Comparison of ENCODE assay signal across 1 cellular context in genomic region chr6:27250955-27251671, GRCh38.
TF ChIP-seq lines count a peak whose summit lies in the region.

No MANE protein-coding gene starts in this region.

TF ChIP-seq in K562, 482 proteins besides CTCF, POLR2A, EP300 and RAD21 (continued from another document and continues in another):
- TF ChIP-seq CREM (IDR thresholded peaks at IDR 0.05; ENCODE audit: low read depth), result peak; percentile 66; the same call in 1 of the 2 replicates
- TF ChIP-seq, protein P1, sequence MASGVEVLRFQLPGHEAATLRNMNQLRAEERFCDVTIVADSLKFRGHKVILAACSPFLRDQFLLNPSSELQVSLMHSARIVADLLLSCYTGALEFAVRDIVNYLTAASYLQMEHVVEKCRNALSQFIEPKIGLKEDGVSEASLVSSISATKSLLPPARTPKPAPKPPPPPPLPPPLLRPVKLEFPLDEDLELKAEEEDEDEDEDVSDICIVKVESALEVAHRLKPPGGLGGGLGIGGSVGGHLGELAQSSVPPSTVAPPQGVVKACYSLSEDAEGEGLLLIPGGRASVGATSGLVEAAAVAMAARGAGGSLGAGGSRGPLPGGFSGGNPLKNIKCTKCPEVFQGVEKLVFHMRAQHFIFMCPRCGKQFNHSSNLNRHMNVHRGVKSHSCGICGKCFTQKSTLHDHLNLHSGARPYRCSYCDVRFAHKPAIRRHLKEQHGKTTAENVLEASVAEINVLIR (CRISPR knock-in tag; IDR thresholded peaks at IDR 0.05), result no peak
- no peak for TF ChIP-seq KLF16 (IDR thresholded peaks at IDR 0.05)
- TF ChIP-seq, protein P2, sequence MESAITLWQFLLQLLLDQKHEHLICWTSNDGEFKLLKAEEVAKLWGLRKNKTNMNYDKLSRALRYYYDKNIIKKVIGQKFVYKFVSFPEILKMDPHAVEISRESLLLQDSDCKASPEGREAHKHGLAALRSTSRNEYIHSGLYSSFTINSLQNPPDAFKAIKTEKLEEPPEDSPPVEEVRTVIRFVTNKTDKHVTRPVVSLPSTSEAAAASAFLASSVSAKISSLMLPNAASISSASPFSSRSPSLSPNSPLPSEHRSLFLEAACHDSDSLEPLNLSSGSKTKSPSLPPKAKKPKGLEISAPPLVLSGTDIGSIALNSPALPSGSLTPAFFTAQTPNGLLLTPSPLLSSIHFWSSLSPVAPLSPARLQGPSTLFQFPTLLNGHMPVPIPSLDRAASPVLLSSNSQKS (CRISPR knock-in tag; IDR thresholded peaks at IDR 0.05), result no peak
- TF ChIP-seq CTCFL (IDR thresholded peaks at IDR 0.05; ENCODE audit: borderline replicate concordance, insufficient read depth, low read depth, low read length, poor library complexity, severe bottlenecking), result no peak
- TF ChIP-seq, protein P3, sequence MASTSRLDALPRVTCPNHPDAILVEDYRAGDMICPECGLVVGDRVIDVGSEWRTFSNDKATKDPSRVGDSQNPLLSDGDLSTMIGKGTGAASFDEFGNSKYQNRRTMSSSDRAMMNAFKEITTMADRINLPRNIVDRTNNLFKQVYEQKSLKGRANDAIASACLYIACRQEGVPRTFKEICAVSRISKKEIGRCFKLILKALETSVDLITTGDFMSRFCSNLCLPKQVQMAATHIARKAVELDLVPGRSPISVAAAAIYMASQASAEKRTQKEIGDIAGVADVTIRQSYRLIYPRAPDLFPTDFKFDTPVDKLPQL (IDR thresholded peaks at IDR 0.05; ENCODE audit: extremely low read depth, insufficient read length), result no peak
- TF ChIP-seq AFF4 (CRISPR knock-in tag; IDR thresholded peaks at IDR 0.05), result peak; percentile 79
- no peak for TF ChIP-seq POLR3G (IDR thresholded peaks at IDR 0.05; ENCODE audit: extremely low read depth, insufficient read length, insufficient replicate concordance)
- no peak for TF ChIP-seq XRCC3 (IDR thresholded peaks at IDR 0.05)
- no peak for TF ChIP-seq NFE2L1 (tag; IDR thresholded peaks at IDR 0.05; ENCODE audit: borderline replicate concordance, low read depth)
- TF ChIP-seq STAG1 (CRISPR knock-in tag; IDR thresholded peaks at IDR 0.05; ENCODE audit: borderline replicate concordance), result no peak
- TF ChIP-seq ASH1L (IDR thresholded peaks at IDR 0.05; ENCODE audit: borderline replicate concordance, low read depth, partially characterized antibody), result no peak
- no peak for TF ChIP-seq JUNB (CRISPR knock-in tag; conservative IDR thresholded peaks at IDR 0.05)
- 0 out of 2 replicates have a peak, but pooled peaks have one; percentile 13 for TF ChIP-seq ZFP91 (CRISPR knock-in tag; IDR thresholded peaks at IDR 0.05)
- TF ChIP-seq, protein P4, sequence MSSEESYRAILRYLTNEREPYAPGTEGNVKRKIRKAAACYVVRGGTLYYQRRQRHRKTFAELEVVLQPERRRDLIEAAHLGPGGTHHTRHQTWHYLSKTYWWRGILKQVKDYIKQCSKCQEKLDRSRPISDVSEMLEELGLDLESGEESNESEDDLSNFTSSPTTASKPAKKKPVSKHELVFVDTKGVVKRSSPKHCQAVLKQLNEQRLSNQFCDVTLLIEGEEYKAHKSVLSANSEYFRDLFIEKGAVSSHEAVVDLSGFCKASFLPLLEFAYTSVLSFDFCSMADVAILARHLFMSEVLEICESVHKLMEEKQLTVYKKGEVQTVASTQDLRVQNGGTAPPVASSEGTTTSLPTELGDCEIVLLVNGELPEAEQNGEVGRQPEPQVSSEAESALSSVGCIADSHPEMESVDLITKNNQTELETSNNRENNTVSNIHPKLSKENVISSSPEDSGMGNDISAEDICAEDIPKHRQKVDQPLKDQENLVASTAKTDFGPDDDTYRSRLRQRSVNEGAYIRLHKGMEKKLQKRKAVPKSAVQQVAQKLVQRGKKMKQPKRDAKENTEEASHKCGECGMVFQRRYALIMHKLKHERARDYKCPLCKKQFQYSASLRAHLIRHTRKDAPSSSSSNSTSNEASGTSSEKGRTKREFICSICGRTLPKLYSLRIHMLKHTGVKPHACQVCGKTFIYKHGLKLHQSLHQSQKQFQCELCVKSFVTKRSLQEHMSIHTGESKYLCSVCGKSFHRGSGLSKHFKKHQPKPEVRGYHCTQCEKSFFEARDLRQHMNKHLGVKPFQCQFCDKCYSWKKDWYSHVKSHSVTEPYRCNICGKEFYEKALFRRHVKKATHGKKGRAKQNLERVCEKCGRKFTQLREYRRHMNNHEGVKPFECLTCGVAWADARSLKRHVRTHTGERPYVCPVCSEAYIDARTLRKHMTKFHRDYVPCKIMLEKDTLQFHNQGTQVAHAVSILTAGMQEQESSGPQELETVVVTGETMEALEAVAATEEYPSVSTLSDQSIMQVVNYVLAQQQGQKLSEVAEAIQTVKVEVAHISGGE (CRISPR knock-in tag; IDR thresholded peaks at IDR 0.05), result peak in 1 of 3 experiments; percentile 65; a peak in 2 of 6 replicates
- no peak for TF ChIP-seq CCNT2 (IDR thresholded peaks at IDR 0.05; ENCODE audit: borderline replicate concordance, extremely low read depth, insufficient read length, low read depth, low read length)
- no peak for TF ChIP-seq NCOA4 (IDR thresholded peaks at IDR 0.05; ENCODE audit: partially characterized antibody)
- no peak for TF ChIP-seq ZNF217 (CRISPR knock-in tag; IDR thresholded peaks at IDR 0.05)
- TF ChIP-seq SRSF9 (IDR thresholded peaks at IDR 0.05; ENCODE audit: borderline replicate concordance, low read depth, low read length), result no peak
- TF ChIP-seq KAT8 (IDR thresholded peaks at IDR 0.05; ENCODE audit: low read depth), result no peak
- TF ChIP-seq, protein P5, sequence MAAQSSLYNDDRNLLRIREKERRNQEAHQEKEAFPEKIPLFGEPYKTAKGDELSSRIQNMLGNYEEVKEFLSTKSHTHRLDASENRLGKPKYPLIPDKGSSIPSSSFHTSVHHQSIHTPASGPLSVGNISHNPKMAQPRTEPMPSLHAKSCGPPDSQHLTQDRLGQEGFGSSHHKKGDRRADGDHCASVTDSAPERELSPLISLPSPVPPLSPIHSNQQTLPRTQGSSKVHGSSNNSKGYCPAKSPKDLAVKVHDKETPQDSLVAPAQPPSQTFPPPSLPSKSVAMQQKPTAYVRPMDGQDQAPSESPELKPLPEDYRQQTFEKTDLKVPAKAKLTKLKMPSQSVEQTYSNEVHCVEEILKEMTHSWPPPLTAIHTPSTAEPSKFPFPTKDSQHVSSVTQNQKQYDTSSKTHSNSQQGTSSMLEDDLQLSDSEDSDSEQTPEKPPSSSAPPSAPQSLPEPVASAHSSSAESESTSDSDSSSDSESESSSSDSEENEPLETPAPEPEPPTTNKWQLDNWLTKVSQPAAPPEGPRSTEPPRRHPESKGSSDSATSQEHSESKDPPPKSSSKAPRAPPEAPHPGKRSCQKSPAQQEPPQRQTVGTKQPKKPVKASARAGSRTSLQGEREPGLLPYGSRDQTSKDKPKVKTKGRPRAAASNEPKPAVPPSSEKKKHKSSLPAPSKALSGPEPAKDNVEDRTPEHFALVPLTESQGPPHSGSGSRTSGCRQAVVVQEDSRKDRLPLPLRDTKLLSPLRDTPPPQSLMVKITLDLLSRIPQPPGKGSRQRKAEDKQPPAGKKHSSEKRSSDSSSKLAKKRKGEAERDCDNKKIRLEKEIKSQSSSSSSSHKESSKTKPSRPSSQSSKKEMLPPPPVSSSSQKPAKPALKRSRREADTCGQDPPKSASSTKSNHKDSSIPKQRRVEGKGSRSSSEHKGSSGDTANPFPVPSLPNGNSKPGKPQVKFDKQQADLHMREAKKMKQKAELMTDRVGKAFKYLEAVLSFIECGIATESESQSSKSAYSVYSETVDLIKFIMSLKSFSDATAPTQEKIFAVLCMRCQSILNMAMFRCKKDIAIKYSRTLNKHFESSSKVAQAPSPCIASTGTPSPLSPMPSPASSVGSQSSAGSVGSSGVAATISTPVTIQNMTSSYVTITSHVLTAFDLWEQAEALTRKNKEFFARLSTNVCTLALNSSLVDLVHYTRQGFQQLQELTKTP (IDR thresholded peaks at IDR 0.05; ENCODE audit: low read depth in 1 of 2, partially characterized antibody in 2 of 2), result peak; percentile 58 to 64
- no peak for TF ChIP-seq MED1 (CRISPR knock-in tag; IDR thresholded peaks at IDR 0.05; ENCODE audit: borderline replicate concordance)
- no peak for TF ChIP-seq ZNF830 (CRISPR knock-in tag; IDR thresholded peaks at IDR 0.05)
- TF ChIP-seq, protein P6, sequence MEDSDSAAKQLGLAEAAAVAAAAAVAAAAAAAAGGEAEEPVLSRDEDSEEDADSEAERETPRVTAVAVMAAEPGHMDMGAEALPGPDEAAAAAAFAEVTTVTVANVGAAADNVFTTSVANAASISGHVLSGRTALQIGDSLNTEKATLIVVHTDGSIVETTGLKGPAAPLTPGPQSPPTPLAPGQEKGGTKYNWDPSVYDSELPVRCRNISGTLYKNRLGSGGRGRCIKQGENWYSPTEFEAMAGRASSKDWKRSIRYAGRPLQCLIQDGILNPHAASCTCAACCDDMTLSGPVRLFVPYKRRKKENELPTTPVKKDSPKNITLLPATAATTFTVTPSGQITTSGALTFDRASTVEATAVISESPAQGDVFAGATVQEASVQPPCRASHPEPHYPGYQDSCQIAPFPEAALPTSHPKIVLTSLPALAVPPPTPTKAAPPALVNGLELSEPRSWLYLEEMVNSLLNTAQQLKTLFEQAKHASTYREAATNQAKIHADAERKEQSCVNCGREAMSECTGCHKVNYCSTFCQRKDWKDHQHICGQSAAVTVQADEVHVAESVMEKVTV (CRISPR knock-in tag; IDR thresholded peaks at IDR 0.05), result no peak
- no peak for TF ChIP-seq ZNF436 (CRISPR knock-in tag; IDR thresholded peaks at IDR 0.05)
- no peak for TF ChIP-seq ZNF707 (CRISPR knock-in tag; conservative IDR thresholded peaks at IDR 0.05)
- TF ChIP-seq COPS2 (conservative IDR thresholded peaks at IDR 0.05), result no peak
- no peak for TF ChIP-seq WHSC1 (IDR thresholded peaks at IDR 0.05; ENCODE audit: low read length)
- no peak for TF ChIP-seq TEAD2 (tag; IDR thresholded peaks at IDR 0.05)
- no peak for TF ChIP-seq ESRRB (CRISPR knock-in tag; IDR thresholded peaks at IDR 0.05; ENCODE audit: borderline replicate concordance)
- no peak; the same call in 1 of the 2 replicates for TF ChIP-seq BRD4 (IDR thresholded peaks at IDR 0.05)
- TF ChIP-seq SNRNP70 (optimal IDR thresholded peaks at IDR 0.05; ENCODE audit: low read depth, low read length), result no peak
- peak; percentile 88; the same call in 1 of the 2 replicates for TF ChIP-seq FOXK1 (CRISPR knock-in tag; IDR thresholded peaks at IDR 0.05; ENCODE audit: borderline replicate concordance)
- no peak for TF ChIP-seq ARID3A (IDR thresholded peaks at IDR 0.05; ENCODE audit: borderline replicate concordance, low read depth, low read length)
